ENCODE assay signal across 8 cellular contexts in genomic region chr9:126635061-126635460, GRCh38. TPM values are rescaled to one million over a fixed set of nuclear protein-coding genes. Genes with fewer than 3 reads are reported as not detected.
"Had no signal": no experiment of that assay in that cellular context is flagged by ENCODE, and none has a peak within 500 bp of the region (broad histone marks: within the 10 kb centered on the region; RNA-seq: fewer than 3 reads in every experiment).

No MANE protein-coding gene starts in this region.

- DNase-seq: GM23248, GOT3, H7, IMR-90, KBM-7 had no signal

- H2AFZ ChIP-seq: GM23248 had no signal

- H3K9me3 ChIP-seq: HAP-1 had no signal

- H3K27ac ChIP-seq: GM23248, HL-60 had no signal

- H3K36me3 ChIP-seq: HAP-1 had no signal

- H3K9ac ChIP-seq: GM23248 had no signal

- ATAC-seq: HCT116 had no signal

- H3K4me3 ChIP-seq: GM23248, HAP-1 had no signal

RNA-seq across cellular contexts. Expression of gene LMX1B, which starts 21.3 kb away (rescaled TPM):
- total RNA-seq: GM23248, IMR-90 had no signal
- polyA plus RNA-seq: GM23248, IMR-90 had no signal
